Comparison of ENCODE assay signal across 26 cellular contexts in the genomic region with DNA sequence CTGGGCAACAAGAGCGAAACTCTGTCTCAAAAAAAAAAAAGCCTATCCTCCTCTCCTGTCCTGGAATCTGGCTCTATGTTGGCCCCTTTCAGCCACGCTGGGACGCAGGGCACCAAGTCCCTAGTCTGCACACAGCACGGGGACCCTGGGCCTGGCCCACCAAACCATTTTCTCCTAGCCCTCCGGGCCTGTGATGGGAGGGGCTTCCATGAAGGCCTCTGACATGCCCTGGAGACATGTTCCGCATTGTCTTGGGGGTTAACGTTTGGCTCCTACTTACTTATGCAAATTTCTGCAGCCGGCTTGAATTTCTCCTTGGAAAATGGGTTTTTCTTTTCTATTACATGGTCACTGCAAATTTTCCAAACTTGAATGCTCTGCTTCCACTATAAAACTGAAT.
"Had no signal": no experiment of that assay in that cellular context is flagged by ENCODE, and none has a peak within 500 bp of the region (broad histone marks: within the 10 kb centered on the region; RNA-seq: fewer than 3 reads in every experiment).

No MANE protein-coding gene starts in this region.

- ATAC-seq: esophagus mucosa; left cardiac atrium; left lung; naive thymus-derived CD4-positive, alpha-beta T cell; stimulated activated memory B cell treated with anti-CD40 and anti-IgM and Interleukin-4, amounts not matched to agents 10 μg/mL and 1 μg/mL and 100 μg/mL, for 72 hours; stimulated activated naive CD8-positive, alpha-beta T cell treated with anti-CD3 and anti-CD28 coated beads, Interleukin-15, Interleukin-2, amounts not matched to agents 100 U/mL and 50 U/mL, for 24 hours had no signal

- H3K4me3 Mint-ChIP-seq: naive thymus-derived CD4-positive, alpha-beta T cell; stimulated activated memory B cell treated with anti-CD40 and anti-IgM and Interleukin-4, amounts not matched to agents 10 μg/mL and 1 μg/mL and 100 μg/mL, for 72 hours had no signal

- H2AFZ ChIP-seq: hepatocyte, parathyroid adenoma had no signal

- H3K36me3 ChIP-seq: gastrocnemius medialis, left lung, prostate gland, right atrium auricular region, sigmoid colon, tibial artery, upper lobe of left lung had no signal

- H3K36me3 Mint-ChIP-seq: stimulated activated memory B cell treated with anti-CD40 and anti-IgM and Interleukin-4, amounts not matched to agents 10 μg/mL and 1 μg/mL and 100 μg/mL, for 72 hours had no signal

- FAIRE-seq: colon, islet of Langerhans, urothelium cell line had no signal

- H3K27ac Mint-ChIP-seq: naive thymus-derived CD4-positive, alpha-beta T cell; stimulated activated memory B cell treated with anti-CD40 and anti-IgM and Interleukin-4, amounts not matched to agents 10 μg/mL and 1 μg/mL and 100 μg/mL, for 72 hours had no signal

- H3K4me3 ChIP-seq: dorsolateral prefrontal cortex, gastrocnemius medialis, hepatocyte, left lung, prostate gland, right atrium auricular region, sigmoid colon, testis, tibial artery, upper lobe of left lung had no signal

- H3K4me2 ChIP-seq: hepatocyte had no signal

- DNase-seq: dorsolateral prefrontal cortex; effector CD4-positive, alpha-beta T cell; gastrocnemius medialis; head of caudate nucleus; left cardiac atrium; left lung; mesenchymal stem cell; midbrain; naive thymus-derived CD4-positive, alpha-beta T cell; sigmoid colon; stimulated activated CD4-positive, alpha-beta T cell treated with anti-CD3 and anti-CD28 coated beads, Interleukin-4, amount 100 ng/mL, for 4 hours; stimulated activated naive CD8-positive, alpha-beta T cell treated with anti-CD3 and anti-CD28 coated beads, Interleukin-15, Interleukin-2, amounts not matched to agents 100 U/mL and 50 U/mL, for 24 hours; substantia nigra; testis; tibial artery; upper lobe of left lung had no signal

- H3K27ac ChIP-seq: dorsolateral prefrontal cortex, epithelial cell of prostate, gastrocnemius medialis, hepatocyte, left lung, parathyroid adenoma, prostate gland, right atrium auricular region, sigmoid colon, testis, tibial artery, upper lobe of left lung had no signal

- H3K9ac ChIP-seq: parathyroid adenoma had no signal

- H3K27me3 Mint-ChIP-seq: stimulated activated memory B cell treated with anti-CD40 and anti-IgM and Interleukin-4, amounts not matched to agents 10 μg/mL and 1 μg/mL and 100 μg/mL, for 72 hours had no signal

- H3K79me2 ChIP-seq: hepatocyte, parathyroid adenoma had no signal

- H3K4me1 ChIP-seq: gastrocnemius medialis, left lung, prostate gland, right atrium auricular region, sigmoid colon, testis, tibial artery had no signal

- H3K4me1 Mint-ChIP-seq: naive thymus-derived CD4-positive, alpha-beta T cell; stimulated activated memory B cell treated with anti-CD40 and anti-IgM and Interleukin-4, amounts not matched to agents 10 μg/mL and 1 μg/mL and 100 μg/mL, for 72 hours had no signal

- H3K27me3 ChIP-seq: dorsolateral prefrontal cortex, gastrocnemius medialis, hepatocyte, left lung, right atrium auricular region, sigmoid colon, testis, tibial artery, upper lobe of left lung had no signal

- H3K9me3 ChIP-seq: gastrocnemius medialis, left lung, prostate gland, right atrium auricular region, sigmoid colon, testis, tibial artery, upper lobe of left lung had no signal

- H3K9me3 Mint-ChIP-seq: stimulated activated memory B cell treated with anti-CD40 and anti-IgM and Interleukin-4, amounts not matched to agents 10 μg/mL and 1 μg/mL and 100 μg/mL, for 72 hours had no signal
